8 cellular contexts compared by ENCODE assay signal in genomic region chr18:12038082-12038660, GRCh38. TPM values are rescaled to one million over a fixed set of nuclear protein-coding genes. Genes with fewer than 3 reads are reported as not detected.
DNase-seq lines count a peak whose midpoint lies in the region; ATAC-seq, FAIRE-seq and TF ChIP-seq lines count a peak whose summit lies in the region.

No MANE protein-coding gene starts in this region.

- no TSS peak for BruUV-seq in GM12878 (replicated peaks; lab: Mats Ljungman, UMichigan)

- no peak for TF ChIP-seq POLR2A in GM12878 (IDR thresholded peaks at IDR 0.05; ENCODE audit: low read depth, low read length)

- RAD21 ChIA-PET in GM12878 (lab: Charles Lee; ENCODE audit: unreplicated experiment) = interaction anchor here (1.0 to 3.8 kb wide), 3 partner anchors 100 to 305 kb away, joined by 4 to 21 read pairs (median 6); no protein-coding TSS in a partner anchor

- H3K4me3 ChIP-seq in GM12878 = no peak overlapping the region; the same call in 1 of the 2 replicates
- H3K4me3 ChIP-seq in left lung = peak overlapping the region; percentile 35 to 45

- CTCF ChIA-PET in GM12878 (lab: Yijun Ruan, JAX) = interaction anchor here (1.2 to 5.9 kb wide), 7 partner anchors 11 to 382 kb away, joined by 3 to 71 read pairs (median 7); no protein-coding TSS in a partner anchor

- H3K4me2 ChIP-seq in GM12878 (ENCODE audit: control insufficient read depth, insufficient read depth) = peak overlapping the region; percentile 99

- no peaks in the 10 kb centered on the region for H4K20me1 ChIP-seq in GM12878 (ENCODE audit: control insufficient read depth, insufficient read depth)

- H3K9me3 ChIP-seq in ES-I3 (ENCODE audit: control insufficient read depth, insufficient read depth, low read length) = no peaks in the 10 kb centered on the region
- no peaks in the 10 kb centered on the region for H3K9me3 ChIP-seq in GM12878 (replicated peaks; ENCODE audit: control insufficient read depth, insufficient read depth, low read length)
- no peaks in the 10 kb centered on the region for H3K9me3 ChIP-seq in left lung

- TF ChIP-seq CTCF in GM12878 (IDR thresholded peaks at IDR 0.05 in 2 of 3, conservative IDR thresholded peaks at IDR 0.05 in 1 of 3; ENCODE audit: control insufficient read depth in 2 of 3, extremely low read depth in 1 of 3, insufficient read depth in 1 of 3, low read depth in 3 of 3, low read length in 3 of 3) = no peak
- TF ChIP-seq CTCF in left lung (IDR thresholded peaks at IDR 0.05) = no peak

- no peaks in the 10 kb centered on the region for H3K79me2 ChIP-seq in GM12878 (ENCODE audit: control insufficient read depth, insufficient read depth, low read length)

- in situ Hi-C loops in GM12878 (cut with MboI) = loop anchor here (5.0 kb wide), 1 partner anchor 101 kb away; no protein-coding TSS in a partner anchor

- TF ChIP-seq RAD21 in GM12878 (IDR thresholded peaks at IDR 0.05; ENCODE audit: insufficient read depth, low read depth, low read length) = no peak

- ATAC-seq in GM12878 = peak; percentile 28
- peak; percentile 7 for ATAC-seq in left lung

- intact Hi-C loops in GM12878 (cut with micrococcal nuclease; ENCODE audit: unreplicated experiment) (loop anchor here (1.0 to 2.0 kb wide), 2 partner anchors 305 to 383 kb away; no protein-coding TSS in a partner anchor), left lung (cut with DNase I) (loop anchor here in 1 of 2 donors (5.0 to 10.0 kb wide), 2 partner anchors 101 to 303 kb away; no protein-coding TSS in a partner anchor)

- H2AFZ ChIP-seq in GM12878 (ENCODE audit: control insufficient read depth, low read depth, low read length) = peak overlapping the region; percentile 62

- H3K36me3 ChIP-seq in ES-I3 (ENCODE audit: insufficient read depth, low read length) = no peaks in the 10 kb centered on the region
- no peaks in the 10 kb centered on the region for H3K36me3 ChIP-seq in GM12878 (ENCODE audit: control insufficient read depth in 2 of 2, insufficient read depth in 2 of 2, low read length in 1 of 2)
- peaks cover 0 to 7% of the 10 kb centered on the region in 2 donors for H3K36me3 ChIP-seq in left lung

- no peak for TF ChIP-seq EP300 in GM12878 (IDR thresholded peaks at IDR 0.05; ENCODE audit: borderline replicate concordance in 1 of 2, control insufficient read depth in 1 of 2, low read depth in 2 of 2, low read length in 2 of 2)

- WGBS in GM12878 (ENCODE audit: insufficient coverage, insufficient replicate concordance, low lambda C conversion rate, missing lambda C conversion rate) = 27% methylated on average over 27 of the region's 30 CpGs

- POLR2A ChIA-PET in GM12878 (lab: Charles Lee) = no interaction called here

- no peak for FAIRE-seq in GM12878 (lab: Jason Lieb, UNC)
- no peak for FAIRE-seq in HTR-8/SVneo (lab: Jason Lieb, UNC)

- peaks cover 7% of the 10 kb centered on the region for H3K4me1 ChIP-seq in ES-I3 (ENCODE audit: insufficient read depth, low read length)
- peaks cover 5% of the 10 kb centered on the region for H3K4me1 ChIP-seq in GM12878 (ENCODE audit: control insufficient read depth, insufficient read depth, low read length)
- H3K4me1 ChIP-seq in left lung = peaks cover 3 to 13% of the 10 kb centered on the region in 2 donors

- H3K27me3 ChIP-seq in GM12878 (replicated peaks in 1 of 2; ENCODE audit: control insufficient read depth in 2 of 2, insufficient read depth in 2 of 2, low read length in 1 of 2) (peaks cover 0 to 3% of the 10 kb centered on the region in 2 experiments; a peak in 2 of 4 replicates), left lung (peaks cover 0 to 14% of the 10 kb centered on the region in 2 donors)

- peak overlapping the region; percentile 72; the same call in 1 of the 2 replicates for H3K9ac ChIP-seq in ES-I3 (ENCODE audit: low read depth, low read length)
- H3K9ac ChIP-seq in GM12878 (ENCODE audit: control insufficient read depth, insufficient read depth, low read length) = no peak overlapping the region

- SMC1A ChIA-PET in GM12878 (lab: Charles Lee; ENCODE audit: uncharacterized antibody, unreplicated experiment) = interaction anchor here (1.2 to 3.9 kb wide), 2 partner anchors 43 to 100 kb away, joined by 3 to 18 read pairs; no protein-coding TSS in a partner anchor

- DNase-seq in NCI-H2227 treated with DMSO at 0.1 percent for 48 hours (lab: John Stamatoyannopoulos, UW) (peak; percentile 10), GM12878 (ENCODE audit: low read depth, low spot score) (no peak), left lung (peak in 1 of 2 donors; percentile 79), NCI-H2081 treated with DMSO at 0.1 percent for 48 hours (lab: John Stamatoyannopoulos, UW) (no peak), HTR-8/SVneo (ENCODE audit: insufficient read length, low spot score) (no peak), UCSD-AML1 (lab: John Stamatoyannopoulos, UW; ENCODE audit: unreplicated experiment) (no peak)
- peak; percentile 11 to 18 for DNase-seq in stimulated activated CD8-positive, alpha-beta memory T cell treated with anti-CD3 and anti-CD28 coated beads, Interleukin-2, amount 100 ng/mL, for 48 hours (ENCODE audit: low read depth in 2 of 2)

- H3K27ac ChIP-seq in GM12878 (ENCODE audit: control insufficient read depth, insufficient read depth) (no peak overlapping the region), left lung (no peak overlapping the region)

TF ChIP-seq in GM12878, 131 proteins besides CTCF, POLR2A, EP300 and RAD21 (continues in another document):
- TF ChIP-seq RELA (IDR thresholded peaks at IDR 0.05; ENCODE audit: borderline replicate concordance, partially characterized antibody) (no peak), STAT1 (conservative IDR thresholded peaks at IDR 0.05) (no peak), NFIC (IDR thresholded peaks at IDR 0.05; ENCODE audit: low read depth, low read length) (no peak)
- TF ChIP-seq, protein P1, sequence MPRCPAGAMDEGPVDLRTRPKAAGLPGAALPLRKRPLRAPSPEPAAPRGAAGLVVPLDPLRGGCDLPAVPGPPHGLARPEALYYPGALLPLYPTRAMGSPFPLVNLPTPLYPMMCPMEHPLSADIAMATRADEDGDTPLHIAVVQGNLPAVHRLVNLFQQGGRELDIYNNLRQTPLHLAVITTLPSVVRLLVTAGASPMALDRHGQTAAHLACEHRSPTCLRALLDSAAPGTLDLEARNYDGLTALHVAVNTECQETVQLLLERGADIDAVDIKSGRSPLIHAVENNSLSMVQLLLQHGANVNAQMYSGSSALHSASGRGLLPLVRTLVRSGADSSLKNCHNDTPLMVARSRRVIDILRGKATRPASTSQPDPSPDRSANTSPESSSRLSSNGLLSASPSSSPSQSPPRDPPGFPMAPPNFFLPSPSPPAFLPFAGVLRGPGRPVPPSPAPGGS (IDR thresholded peaks at IDR 0.05; ENCODE audit: borderline replicate concordance, insufficient read depth, low read depth, low read length, poor library complexity, severe bottlenecking) = no peak

RNA-seq across cellular contexts. Expression of gene ANKRD62, which starts 55.5 kb away (rescaled TPM):
- total RNA-seq in GM12878 (2013; cell fraction: nucleolus; rRNA removed) = not detected in 2 replicates
- total RNA-seq in GM12878 (2014; rRNA removed) (not detected in 2 replicates), GM12878 (2014; rRNA removed; fragmentation: Illumina TruSeq; extraction: Trizol) (not detected in 2 replicates), GM12878 (2021) (not detected in 2 replicates), left lung (under 1 TPM in 1 of 2 donors, not detected in 1; 0.20 TPM)
- not detected for polyA plus RNA-seq in GM12878 (2011; ENCODE audit: low read depth)
- polyA plus RNA-seq in GM12878 (2011; rRNA removed) (not detected in 2 replicates), GM12878 (2014; fragmentation: Illumina TruSeq; extraction: Trizol) (0.14 TPM in 1 of 2 replicates, not detected in the other), GM12878 (2014; fragmentation: Nextera tagmentation; extraction: Ambion mirVana) (not detected), GM12878 (2014; rRNA removed) (not detected in 2 replicates), GM12878 (2016; fragmentation: Nextera tagmentation; extraction: Ambion mirVana) (not detected)
- polyA plus RNA-seq in GM12878 (2011; cell fraction: cytosol; rRNA removed) = not detected in 2 replicates
- not detected in 2 replicates for polyA plus RNA-seq in GM12878 (2011; cell fraction: nucleus; rRNA removed)
- polyA plus RNA-seq in GM12878 (2012) = not detected in 2 replicates
- polyA minus RNA-seq in GM12878 (2011; rRNA and poly(A)+ RNA removed) = not detected in 2 replicates
- not detected in 2 replicates for polyA minus RNA-seq in GM12878 (2011; cell fraction: cytosol; rRNA and poly(A)+ RNA removed)
- not detected in 2 replicates for polyA minus RNA-seq in GM12878 (2011; cell fraction: nucleus; rRNA and poly(A)+ RNA removed)

RNA-seq across cellular contexts. Expression of gene IMPA2, which starts 56.9 kb away (rescaled TPM):
- 0.44 TPM in 1 of 2 replicates, not detected in the other for total RNA-seq in GM12878 (2013; cell fraction: nucleolus; rRNA removed)
- total RNA-seq in GM12878 (2014; rRNA removed) = 15.3 and 21.0 TPM in 2 replicates
- 10.7 and 12.3 TPM in 2 replicates for total RNA-seq in GM12878 (2014; rRNA removed; fragmentation: Illumina TruSeq; extraction: Trizol)
- total RNA-seq in GM12878 (2021) = 15.1 and 16.3 TPM in 2 replicates
- polyA plus RNA-seq in GM12878 (2011; ENCODE audit: low read depth) = 6.7 TPM
- 0.24 and 0.33 TPM in 2 replicates for polyA plus RNA-seq in GM12878 (2011; rRNA removed)
- 0.23 and 0.42 TPM in 2 replicates for polyA plus RNA-seq in GM12878 (2011; cell fraction: cytosol; rRNA removed)
- 0.60 and 0.72 TPM in 2 replicates for polyA plus RNA-seq in GM12878 (2011; cell fraction: nucleus; rRNA removed)
- 10.5 and 11.5 TPM in 2 replicates for polyA plus RNA-seq in GM12878 (2012)
- polyA plus RNA-seq in GM12878 (2014; fragmentation: Illumina TruSeq; extraction: Trizol) = 4.7 and 10.2 TPM in 2 replicates
- polyA plus RNA-seq in GM12878 (2014; fragmentation: Nextera tagmentation; extraction: Ambion mirVana) = 1 to 10 TPM; 1.3 to 2.3 TPM
- 11.6 and 12.5 TPM in 2 replicates for polyA plus RNA-seq in GM12878 (2014; rRNA removed)
- 10 to 100 TPM; 12.1 to 13.6 TPM for polyA plus RNA-seq in GM12878 (2016; fragmentation: Nextera tagmentation; extraction: Ambion mirVana)
- 0.77 TPM in 1 of 2 replicates, not detected in the other for polyA minus RNA-seq in GM12878 (2011; rRNA and poly(A)+ RNA removed)
- polyA minus RNA-seq in GM12878 (2011; cell fraction: cytosol; rRNA and poly(A)+ RNA removed) = 2.0 TPM in 1 of 2 replicates, not detected in the other
- polyA minus RNA-seq in GM12878 (2011; cell fraction: nucleus; rRNA and poly(A)+ RNA removed) = 0.86 TPM in 1 of 2 replicates, not detected in the other
- total RNA-seq in left lung = 10 to 100 TPM; 62.2 to 92.5 TPM

Comparison
In these comparisons a context has a peak if more than half of its experiments do, and no peak if none do; other contexts are left out.
1. DNase-seq: peak in NCI-H2227 treated with DMSO at 0.1 percent for 48 hours (single experiment) and stimulated activated CD8-positive, alpha-beta memory T cell treated with anti-CD3 and anti-CD28 coated beads, Interleukin-2, amount 100 ng/mL, for 48 hours (2 of 2); none in GM12878 (single experiment), NCI-H2081 treated with DMSO at 0.1 percent for 48 hours (single experiment), HTR-8/SVneo (single experiment) and UCSD-AML1 (single experiment).